Comparison of ENCODE assay signal across 8 cellular contexts in genomic region chr6:31070711-31071197, GRCh38. TPM values are rescaled to one million over a fixed set of nuclear protein-coding genes. Genes with fewer than 3 reads are reported as not detected.
DNase-seq lines count a peak whose midpoint lies in the region; ATAC-seq, FAIRE-seq and TF ChIP-seq lines count a peak whose summit lies in the region.

No MANE protein-coding gene starts in this region.

- TF ChIP-seq RAD21 in K562 (CRISPR knock-in tag; conservative IDR thresholded peaks at IDR 0.05 in 1 of 2, IDR thresholded peaks at IDR 0.05 in 1 of 2) = peak; percentile 45 to 76

- H3K4me3 ChIP-seq in LNCaP clone FGC (ENCODE audit: low read depth, low read length) = no peak overlapping the region
- H3K4me3 ChIP-seq in K562 = no peak overlapping the region
- H3K4me3 ChIP-seq in uterus = no peak overlapping the region

- no peak overlapping the region for H3K9ac ChIP-seq in K562 (ENCODE audit: insufficient read depth in 1 of 2, low read depth in 2 of 2, low read length in 2 of 2)

- TF ChIP-seq POLR2A in K562 (conservative IDR thresholded peaks at IDR 0.05) (no peak), uterus (IDR thresholded peaks at IDR 0.05) (no peak)

- no peak; the same call in 1 of the 2 replicates for TF ChIP-seq EP300 in K562 (IDR thresholded peaks at IDR 0.05; ENCODE audit: low read length)

- intact Hi-C loops in K562 (cut with micrococcal nuclease) = loop anchor here (1.0 kb wide), 1 partner anchor 242 kb away; no protein-coding TSS in a partner anchor
- intact Hi-C loops in uterus (cut with DNase I; ENCODE audit: low total_unique reads) = no loop called here

- no TSS peak for BruUV-seq in K562 (replicated peaks; lab: Mats Ljungman, UMichigan)

- H3K36me3 ChIP-seq in K562 (ENCODE audit: control insufficient read depth, insufficient read depth, low read length) (no peaks in the 10 kb centered on the region), uterus (no peaks in the 10 kb centered on the region)

- DNase-seq in ELF-1 (ENCODE audit: low read depth, low spot score) (peak; percentile 82), LNCaP clone FGC (ENCODE audit: low read depth) (no peak), K562 (ENCODE audit: extremely low read depth in 1 of 4, low spot score in 3 of 4) (peak in 2 of 4 experiments; percentile 28 to 55), kidney tubule cell (ENCODE audit: low spot score) (peak; percentile 88), uterus (peak in 1 of 2 donors; percentile 24), NOMO-1 treated with DMSO at 0.1 percent for 48 hours (lab: John Stamatoyannopoulos, UW; ENCODE audit: unreplicated experiment) (no peak), KG1 (lab: John Stamatoyannopoulos, UW) (no peak)
- DNase-seq in stimulated activated CD4-positive, alpha-beta T cell treated with anti-CD3 and anti-CD28 coated beads, Interleukin-4, amount 100 ng/mL, for 4 hours = no peak

- in situ Hi-C loops in K562 (cut with MboI) = no loop called here

- H3K4me1 ChIP-seq in K562 (replicated peaks in 1 of 2; ENCODE audit: control insufficient read depth in 2 of 2, insufficient read depth in 2 of 2, low read length in 2 of 2) (peaks cover 0 to 3% of the 10 kb centered on the region in 2 experiments; a peak in 2 of 5 replicates), uterus (no peaks in the 10 kb centered on the region)

- POLR2A ChIA-PET in K562 (lab: Yijun Ruan, JAX) = interaction anchor here (0.7 to 1.4 kb wide), 3 partner anchors 9 to 163 kb away, joined by 3 to 7 read pairs (median 5); partner anchors contain the start of gene GTF2H4

- peak; percentile 91 for TF ChIP-seq CTCF in LNCaP clone FGC (IDR thresholded peaks at IDR 0.05; ENCODE audit: control insufficient read depth, extremely low read depth, insufficient read depth)
- peak; percentile 56 to 72 (median 62) for TF ChIP-seq CTCF in K562 (IDR thresholded peaks at IDR 0.05 in 2 of 3, conservative IDR thresholded peaks at IDR 0.05 in 1 of 3; ENCODE audit: insufficient read depth in 2 of 3, low read depth in 1 of 3, low read length in 3 of 3)
- peak; percentile 24 to 52 (median 40) for TF ChIP-seq CTCF in uterus (IDR thresholded peaks at IDR 0.05)

- H3K9me3 ChIP-seq in K562 (replicated peaks; ENCODE audit: control insufficient read depth, insufficient read depth, low read depth, low read length) (no peaks in the 10 kb centered on the region), uterus (no peaks in the 10 kb centered on the region)

- no peaks in the 10 kb centered on the region for H3K79me2 ChIP-seq in K562 (ENCODE audit: control insufficient read depth, insufficient read depth, low read length)

- H3K27ac ChIP-seq in K562 (ENCODE audit: extremely low read depth, low read depth, low read length) (no peak overlapping the region), uterus (no peak overlapping the region)

- H2AFZ ChIP-seq in K562 (ENCODE audit: low read depth, low read length) = no peak overlapping the region

- no peaks in the 10 kb centered on the region for H3K9me1 ChIP-seq in K562 (ENCODE audit: control insufficient read depth, insufficient read depth, low read length)

- ATAC-seq in K562 = peak; percentile 89

- WGBS in K562 (ENCODE audit: insufficient coverage, low coverage, missing lambda C conversion rate) = 6% methylated on average over 6 of the region's 6 CpGs

- H3K27me3 ChIP-seq in K562 (ENCODE audit: control insufficient read depth in 2 of 2, insufficient read depth in 2 of 2, low read length in 2 of 2) = no peaks in the 10 kb centered on the region; a peak in 1 of 5 replicates
- H3K27me3 ChIP-seq in uterus = no peaks in the 10 kb centered on the region

- H4K20me1 ChIP-seq in K562 (replicated peaks; ENCODE audit: control insufficient read depth, insufficient read depth, low read length) = no peaks in the 10 kb centered on the region

- FAIRE-seq in K562 (lab: Jason Lieb, UNC) = peak; percentile 69

- no peak overlapping the region for H3K4me2 ChIP-seq in K562 (ENCODE audit: insufficient read depth, low read length)

- CTCF ChIA-PET in K562 (lab: Yijun Ruan, JAX; ENCODE audit: low intra/inter-chr PET ratio) = interaction anchor here (0.6 to 3.5 kb wide), 5 partner anchors 28 to 327 kb away, joined by 3 to 26 read pairs (median 3); partner anchors contain the start of gene IER3

TF ChIP-seq in K562, 482 proteins besides CTCF, POLR2A, EP300 and RAD21:
- TF ChIP-seq STAG1 (CRISPR knock-in tag; IDR thresholded peaks at IDR 0.05; ENCODE audit: borderline replicate concordance) (0 out of 2 replicates have a peak, but pooled peaks have one; percentile 19), JUND (IDR thresholded peaks at IDR 0.05; ENCODE audit: borderline replicate concordance, low read depth, low read length) (0 out of 2 replicates have a peak, but pooled peaks have one; percentile 10), JUND (tag; IDR thresholded peaks at IDR 0.05; ENCODE audit: borderline replicate concordance, low read depth, low read length) (no peak; the same call in 2 of the 3 replicates), ZNF740 (CRISPR knock-in tag; IDR thresholded peaks at IDR 0.05) (no peak), ZNF740 (tag; IDR thresholded peaks at IDR 0.05) (no peak), ZNF584 (CRISPR knock-in tag; IDR thresholded peaks at IDR 0.05; ENCODE audit: low read depth) (no peak)

RNA-seq across cellular contexts. Expression of gene C6orf15, which starts 41.6 kb away (rescaled TPM):
- not detected in 2 replicates for total RNA-seq in K562 (2011; cell fraction: chromatin; rRNA removed; ENCODE audit: low replicate concordance)
- total RNA-seq in K562 (2011; cell fraction: nucleolus; rRNA removed) = not detected in 2 replicates
- total RNA-seq in K562 (2011; cell fraction: nucleoplasm; rRNA removed) = not detected in 2 replicates
- total RNA-seq in K562 (2014; rRNA removed) = not detected in 2 replicates
- not detected in 2 replicates for total RNA-seq in K562 (2014; rRNA removed; fragmentation: Illumina TruSeq; extraction: Trizol)
- total RNA-seq in K562 (2015; rRNA removed; fragmentation: Illumina TruSeq; extraction: Trizol) = not detected in 2 replicates
- total RNA-seq in K562 (2021) = not detected in 2 replicates
- not detected in 2 replicates for polyA plus RNA-seq in K562 (2011; rRNA removed)
- polyA plus RNA-seq in K562 (2011; cell fraction: cytosol; rRNA removed) = not detected in 2 replicates
- polyA plus RNA-seq in K562 (2011; cell fraction: nucleus; rRNA removed) = not detected in 2 replicates
- polyA plus RNA-seq in K562 (2012) = not detected in 2 replicates
- not detected in 2 replicates for polyA plus RNA-seq in K562 (2014; fragmentation: Illumina TruSeq; extraction: Trizol)
- polyA plus RNA-seq in K562 (2014; fragmentation: Nextera tagmentation; extraction: Ambion mirVana) = not detected
- not detected in 2 replicates for polyA plus RNA-seq in K562 (2014; rRNA removed)
- polyA minus RNA-seq in K562 (2011; rRNA and poly(A)+ RNA removed) = not detected in 2 replicates
- polyA minus RNA-seq in K562 (2011; cell fraction: cytosol; rRNA and poly(A)+ RNA removed) = not detected in 2 replicates
- not detected in 2 replicates for polyA minus RNA-seq in K562 (2011; cell fraction: nucleus; rRNA and poly(A)+ RNA removed)
- under 1 TPM in 1 of 4 donors, not detected in 3; 0.35 TPM for total RNA-seq in uterus

RNA-seq across cellular contexts. Expression of gene PSORS1C1, which starts 43.8 kb away (rescaled TPM):
- 0.49 TPM in 1 of 2 replicates, not detected in the other for total RNA-seq in K562 (2011; cell fraction: chromatin; rRNA removed; ENCODE audit: low replicate concordance)
- total RNA-seq in K562 (2011; cell fraction: nucleolus; rRNA removed) = 0.39 and 1.2 TPM in 2 replicates
- total RNA-seq in K562 (2011; cell fraction: nucleoplasm; rRNA removed) = 0.53 TPM in 1 of 2 replicates, not detected in the other
- total RNA-seq in K562 (2014; rRNA removed) = not detected in 2 replicates
- not detected in 2 replicates for total RNA-seq in K562 (2014; rRNA removed; fragmentation: Illumina TruSeq; extraction: Trizol)
- not detected in 2 replicates for total RNA-seq in K562 (2015; rRNA removed; fragmentation: Illumina TruSeq; extraction: Trizol)
- not detected in 2 replicates for total RNA-seq in K562 (2021)
- 0.14 TPM in 1 of 2 replicates, not detected in the other for polyA plus RNA-seq in K562 (2011; rRNA removed)
- 0.10 TPM in 1 of 2 replicates, not detected in the other for polyA plus RNA-seq in K562 (2011; cell fraction: cytosol; rRNA removed)
- 0.39 and 0.75 TPM in 2 replicates for polyA plus RNA-seq in K562 (2011; cell fraction: nucleus; rRNA removed)
- polyA plus RNA-seq in K562 (2012) = 0.14 and 0.34 TPM in 2 replicates
- polyA plus RNA-seq in K562 (2014; fragmentation: Illumina TruSeq; extraction: Trizol) = not detected in 2 replicates
- under 1 TPM in 1 of 2 experiments, not detected in 1; 0.11 TPM for polyA plus RNA-seq in K562 (2014; fragmentation: Nextera tagmentation; extraction: Ambion mirVana)
- polyA plus RNA-seq in K562 (2014; rRNA removed) = 0.27 TPM in 1 of 2 replicates, not detected in the other
- not detected in 2 replicates for polyA minus RNA-seq in K562 (2011; rRNA and poly(A)+ RNA removed)
- not detected in 2 replicates for polyA minus RNA-seq in K562 (2011; cell fraction: cytosol; rRNA and poly(A)+ RNA removed)
- not detected in 2 replicates for polyA minus RNA-seq in K562 (2011; cell fraction: nucleus; rRNA and poly(A)+ RNA removed)
- 1 to 10 TPM in 1 of 4 donors, under 1 TPM in 3; under 0.01 to 4.5 (median 0.54) TPM for total RNA-seq in uterus

RNA-seq across cellular contexts. Expression of gene CDSN, which starts 49.5 kb away (rescaled TPM):
- total RNA-seq in K562 (2011; cell fraction: chromatin; rRNA removed; ENCODE audit: low replicate concordance) = not detected in 2 replicates
- not detected in 2 replicates for total RNA-seq in K562 (2011; cell fraction: nucleolus; rRNA removed)
- total RNA-seq in K562 (2011; cell fraction: nucleoplasm; rRNA removed) = not detected in 2 replicates
- total RNA-seq in K562 (2014; rRNA removed) = not detected in 2 replicates
- not detected in 2 replicates for total RNA-seq in K562 (2014; rRNA removed; fragmentation: Illumina TruSeq; extraction: Trizol)
- total RNA-seq in K562 (2015; rRNA removed; fragmentation: Illumina TruSeq; extraction: Trizol) = not detected in 2 replicates
- total RNA-seq in K562 (2021) = not detected in 2 replicates
- polyA plus RNA-seq in K562 (2011; rRNA removed) = not detected in 2 replicates
- polyA plus RNA-seq in K562 (2011; cell fraction: cytosol; rRNA removed) = not detected in 2 replicates
- polyA plus RNA-seq in K562 (2011; cell fraction: nucleus; rRNA removed) = not detected in 2 replicates
- not detected in 2 replicates for polyA plus RNA-seq in K562 (2012)
- polyA plus RNA-seq in K562 (2014; fragmentation: Illumina TruSeq; extraction: Trizol) = not detected in 2 replicates
- not detected for polyA plus RNA-seq in K562 (2014; fragmentation: Nextera tagmentation; extraction: Ambion mirVana)
- not detected in 2 replicates for polyA plus RNA-seq in K562 (2014; rRNA removed)
- polyA minus RNA-seq in K562 (2011; rRNA and poly(A)+ RNA removed) = not detected in 2 replicates
- polyA minus RNA-seq in K562 (2011; cell fraction: cytosol; rRNA and poly(A)+ RNA removed) = not detected in 2 replicates
- not detected in 2 replicates for polyA minus RNA-seq in K562 (2011; cell fraction: nucleus; rRNA and poly(A)+ RNA removed)
- under 1 TPM in 1 of 4 donors, not detected in 3; 0.28 TPM for total RNA-seq in uterus

Comparison
In these comparisons a context has a peak if more than half of its experiments do, and no peak if none do; other contexts are left out.
1. DNase-seq: peak in ELF-1 (single experiment) and kidney tubule cell (single experiment); none in LNCaP clone FGC (single experiment), stimulated activated CD4-positive, alpha-beta T cell treated with anti-CD3 and anti-CD28 coated beads, Interleukin-4, amount 100 ng/mL, for 4 hours (0 of 2), NOMO-1 treated with DMSO at 0.1 percent for 48 hours (single experiment) and KG1 (single experiment).
2. CTCF ChIP-seq: peak in every context shown above with its lines; median percentile 91 in LNCaP clone FGC; 62 in K562; 40 in uterus.